Comparison of ENCODE assay signal across 23 cellular contexts in the genomic region with DNA sequence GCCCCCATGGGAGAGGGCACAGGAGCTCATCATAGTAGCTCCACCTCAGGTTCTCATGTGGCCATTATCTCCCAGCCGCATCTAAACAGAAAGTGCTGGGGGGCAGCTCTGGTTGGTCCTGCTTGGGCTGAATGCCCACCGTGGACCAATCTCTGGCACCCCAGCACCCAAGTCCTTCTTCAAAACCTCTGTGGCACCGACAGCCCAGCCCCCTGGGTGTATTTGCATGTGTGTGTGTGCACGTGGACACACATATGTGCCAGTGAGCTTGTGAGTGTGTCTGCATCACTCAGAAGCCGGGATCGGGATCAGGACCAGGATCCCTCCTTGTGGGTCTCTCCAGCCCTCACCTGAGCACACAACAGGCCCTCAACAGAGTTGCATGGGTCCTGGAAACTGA.
DNase-seq lines count a peak whose midpoint lies in the region; ATAC-seq and TF ChIP-seq lines count a peak whose summit lies in the region.
"Had no signal": no experiment of that assay in that cellular context is flagged by ENCODE, and none has a peak within 500 bp of the region (broad histone marks: within the 10 kb centered on the region; RNA-seq: fewer than 3 reads in every experiment).

No MANE protein-coding gene starts in this region.

- H3K4me2 ChIP-seq in Karpas-422 (ENCODE audit: low read depth, low read length, poor library complexity, severe bottlenecking): no peak overlapping the region

- H3K4me1 ChIP-seq in Karpas-422 (ENCODE audit: low read length): peaks cover 31% of the 10 kb centered on the region

- no peaks in the 10 kb centered on the region for H3K9me3 Mint-ChIP-seq in activated CD4-positive, alpha-beta T cell treated with anti-CD3 and anti-CD28 coated beads, Interleukin-2, amount 10 ng/mL, durations not matched to agents 7 days and 5 days
- H3K9me3 Mint-ChIP-seq in memory B cell: no peaks in the 10 kb centered on the region
- H3K9me3 Mint-ChIP-seq in stimulated activated naive B cell treated with anti-CD40 and anti-IgM and Interleukin-4, amounts not matched to agents 10 μg/mL and 1 μg/mL and 100 μg/mL, for 72 hours: peaks cover 0 to 1% of the 10 kb centered on the region in 2 donors

- peak overlapping the region; percentile 43 for H3K27ac ChIP-seq in Karpas-422 (ENCODE audit: low read length)
- H3K27ac ChIP-seq: RWPE1 had no signal

- peaks cover 49% of the 10 kb centered on the region for H3K36me3 ChIP-seq in Karpas-422 (ENCODE audit: insufficient read depth, low read length)

- POLR2A ChIA-PET in activated CD4-positive, alpha-beta T cell treated with anti-CD3 and anti-CD28 coated beads, Interleukin-2, amount 10 ng/mL, durations not matched to agents 7 days and 5 days (lab: Charles Lee): no interaction called here
- POLR2A ChIA-PET in GM10248 (lab: Yijun Ruan, JAX): interaction anchor here (0.5 kb wide), 1 partner anchor 326 kb away, joined by 7 read pairs; no protein-coding TSS in a partner anchor

- peaks cover 2% of the 10 kb centered on the region for H3K27me3 Mint-ChIP-seq in activated CD4-positive, alpha-beta T cell treated with anti-CD3 and anti-CD28 coated beads, Interleukin-2, amount 10 ng/mL, durations not matched to agents 7 days and 5 days
- H3K27me3 Mint-ChIP-seq in memory B cell: no peaks in the 10 kb centered on the region
- H3K27me3 Mint-ChIP-seq in stimulated activated naive B cell treated with anti-CD40 and anti-IgM and Interleukin-4, amounts not matched to agents 10 μg/mL and 1 μg/mL and 100 μg/mL, for 72 hours: no peaks in the 10 kb centered on the region

- peak; percentile 8 for ATAC-seq in memory B cell (ENCODE audit: low read depth)
- ATAC-seq in stimulated activated naive B cell treated with anti-CD40 and anti-IgM and Interleukin-4, amounts not matched to agents 10 μg/mL and 1 μg/mL and 100 μg/mL, for 72 hours (replicated peaks): no peak
- ATAC-seq: Panc1 had no signal

- no peaks in the 10 kb centered on the region for H3K9me3 ChIP-seq in Karpas-422 (ENCODE audit: low read length)

- CTCF ChIA-PET in activated CD4-positive, alpha-beta T cell treated with anti-CD3 and anti-CD28 coated beads, Interleukin-2, amount 10 ng/mL, durations not matched to agents 7 days and 5 days (lab: Charles Lee): interaction anchor here (1.4 kb wide), 1 partner anchor 11 kb away, joined by 5 read pairs; no protein-coding TSS in a partner anchor
- CTCF ChIA-PET in GM10248 (lab: Yijun Ruan, JAX): interaction anchor here (1.2 to 1.5 kb wide), 2 partner anchors 11 to 19 kb away, joined by 3 to 4 read pairs; no protein-coding TSS in a partner anchor

- no peaks in the 10 kb centered on the region for H3K9me2 ChIP-seq in Karpas-422 (replicated peaks; ENCODE audit: insufficient read depth, low read length)

- H4K20me1 ChIP-seq in Karpas-422 (ENCODE audit: insufficient read depth, low read depth, low read length): peaks cover 11% of the 10 kb centered on the region; the same call in 1 of the 2 replicates

- peaks cover 4% of the 10 kb centered on the region; the same call in 1 of the 2 replicates for H3K79me2 ChIP-seq in Karpas-422 (ENCODE audit: low read length)

- no peak for DNase-seq in activated CD4-positive, alpha-beta T cell treated with anti-CD3 and anti-CD28 coated beads, Interleukin-2, amount 10 ng/mL, durations not matched to agents 7 days and 5 days
- no peak for DNase-seq in activated CD4-positive, alpha-beta T cell treated with anti-CD3 and anti-CD28 coated beads for 1 hour
- no peak for DNase-seq in Karpas-422
- DNase-seq in memory B cell (ENCODE audit: low spot score in 2 of 2): no peak
- no peak for DNase-seq in stimulated activated naive B cell treated with anti-CD40 and anti-IgM and Interleukin-4, amounts not matched to agents 10 μg/mL and 1 μg/mL and 100 μg/mL, for 72 hours
- DNase-seq in stimulated activated naive CD4-positive, alpha-beta T cell treated with Interleukin-2 at 50 U/mL for 16 hours (lab: John Stamatoyannopoulos, UW): no peak
- DNase-seq in cerebellar nuclear complex (lab: John Stamatoyannopoulos, UW): no peak
- DNase-seq in GM10248 (ENCODE audit: extremely low spot score): no peak
- DNase-seq: 8988T, ACHN, Calu3, DMS153, DND-41, KG1, NCI-H1048, NCI-H1417 treated with DMSO at 0.1 percent for 48 hours, NCI-H1694 treated with DMSO at 0.1 percent for 48 hours, NCI-H2081, NCI-H2227 treated with DMSO at 0.1 percent for 48 hours, NCI-H69, SHP77 had no signal

- no peaks in the 10 kb centered on the region for H3K27me3 ChIP-seq in Karpas-422 (ENCODE audit: low read length)

- no peak overlapping the region for H3K4me3 Mint-ChIP-seq in activated CD4-positive, alpha-beta T cell treated with anti-CD3 and anti-CD28 coated beads, Interleukin-2, amount 10 ng/mL, durations not matched to agents 7 days and 5 days
- no peak overlapping the region for H3K4me3 Mint-ChIP-seq in memory B cell
- no peak overlapping the region for H3K4me3 Mint-ChIP-seq in stimulated activated naive B cell treated with anti-CD40 and anti-IgM and Interleukin-4, amounts not matched to agents 10 μg/mL and 1 μg/mL and 100 μg/mL, for 72 hours

- H3K27ac Mint-ChIP-seq in activated CD4-positive, alpha-beta T cell treated with anti-CD3 and anti-CD28 coated beads, Interleukin-2, amount 10 ng/mL, durations not matched to agents 7 days and 5 days: peak overlapping the region; percentile 62
- peak overlapping the region; percentile 35 for H3K27ac Mint-ChIP-seq in memory B cell
- H3K27ac Mint-ChIP-seq in stimulated activated naive B cell treated with anti-CD40 and anti-IgM and Interleukin-4, amounts not matched to agents 10 μg/mL and 1 μg/mL and 100 μg/mL, for 72 hours: peak overlapping the region; percentile 89

- no peak overlapping the region for H3K4me3 ChIP-seq in Karpas-422 (ENCODE audit: low read length)

- no peak for TF ChIP-seq CTCF in GM10248 (IDR thresholded peaks at IDR 0.05; ENCODE audit: control extremely low read depth, extremely low read depth, low read depth, missing control alignments)

- H3K36me3 Mint-ChIP-seq in activated CD4-positive, alpha-beta T cell treated with anti-CD3 and anti-CD28 coated beads, Interleukin-2, amount 10 ng/mL, durations not matched to agents 7 days and 5 days (ENCODE audit: low read depth): peaks cover 3% of the 10 kb centered on the region
- peaks cover 28% of the 10 kb centered on the region for H3K36me3 Mint-ChIP-seq in memory B cell
- H3K36me3 Mint-ChIP-seq in stimulated activated naive B cell treated with anti-CD40 and anti-IgM and Interleukin-4, amounts not matched to agents 10 μg/mL and 1 μg/mL and 100 μg/mL, for 72 hours: peaks cover 26 to 51% of the 10 kb centered on the region in 2 donors

- H3K4me1 Mint-ChIP-seq in activated CD4-positive, alpha-beta T cell treated with anti-CD3 and anti-CD28 coated beads, Interleukin-2, amount 10 ng/mL, durations not matched to agents 7 days and 5 days: peaks cover 4% of the 10 kb centered on the region
- H3K4me1 Mint-ChIP-seq in memory B cell: peaks cover 14% of the 10 kb centered on the region
- peaks cover 11 to 45% of the 10 kb centered on the region in 2 donors for H3K4me1 Mint-ChIP-seq in stimulated activated naive B cell treated with anti-CD40 and anti-IgM and Interleukin-4, amounts not matched to agents 10 μg/mL and 1 μg/mL and 100 μg/mL, for 72 hours

- H2AFZ ChIP-seq in Karpas-422 (ENCODE audit: low read length): no peak overlapping the region

- no peak overlapping the region for H3K9ac ChIP-seq in Karpas-422 (ENCODE audit: low read length)

Comparison
In these comparisons a context has a peak if more than half of its experiments do, and no peak if none do; other contexts are left out.
1. H3K27ac Mint-ChIP-seq: peak in every context shown above with its lines; median percentile 89 in stimulated activated naive B cell treated with anti-CD40 and anti-IgM and Interleukin-4, amounts not matched to agents 10 μg/mL and 1 μg/mL and 100 μg/mL, for 72 hours; 62 in activated CD4-positive, alpha-beta T cell treated with anti-CD3 and anti-CD28 coated beads, Interleukin-2, amount 10 ng/mL, durations not matched to agents 7 days and 5 days; 35 in memory B cell.